8 cellular contexts compared by ENCODE assay signal in genomic region chr4:102869569-102870227, GRCh38. TPM values are rescaled to one million over a fixed set of nuclear protein-coding genes. Genes with fewer than 3 reads are reported as not detected.
DNase-seq lines count a peak whose midpoint lies in the region; ATAC-seq and TF ChIP-seq lines count a peak whose summit lies in the region.

No MANE protein-coding gene starts in this region.

- DNase-seq in Caco-2 (no peak), HL-60 (ENCODE audit: low read depth in 1 of 2, low spot score in 1 of 2) (no peak), iPS-NIHi11 (ENCODE audit: low spot score) (peak; percentile 12), NCI-H446 (lab: John Stamatoyannopoulos, UW) (no peak), NCI-H1048 (lab: John Stamatoyannopoulos, UW) (no peak)
- no peak for DNase-seq in activated naive CD4-positive, alpha-beta T cell treated with anti-CD3 and anti-CD28 coated beads, Interleukin-2, amount 50 U/mL, for 72 hours (ENCODE audit: low spot score in 2 of 2)

- no peaks in the 10 kb centered on the region for H3K27me3 ChIP-seq in Caco-2 (replicated peaks; ENCODE audit: control insufficient read depth, insufficient read depth, low read length)
- H3K27me3 ChIP-seq in HL-60 (ENCODE audit: insufficient read depth, poor library complexity, severe bottlenecking), result no peaks in the 10 kb centered on the region

- H3K27ac ChIP-seq in HL-60 (replicated peaks), result peak overlapping the region; percentile 93

- peaks cover 6% of the 10 kb centered on the region for H3K4me1 Mint-ChIP-seq in Caco-2 (ENCODE audit: low read depth, unreplicated experiment)
- peaks cover 49% of the 10 kb centered on the region for H3K4me1 Mint-ChIP-seq in stimulated activated memory B cell treated with anti-CD40 and anti-IgM and Interleukin-4, amounts not matched to agents 10 μg/mL and 1 μg/mL and 100 μg/mL, for 72 hours

- no peak for TF ChIP-seq CTCF in Caco-2 (IDR thresholded peaks at IDR 0.05; ENCODE audit: insufficient read depth in 1 of 2, low read depth in 1 of 2, low read length in 1 of 2, severe bottlenecking in 1 of 2, unreplicated experiment in 1 of 2)
- TF ChIP-seq CTCF in HL-60 (IDR thresholded peaks at IDR 0.05; ENCODE audit: insufficient read depth, low read length), result no peak

- no peaks in the 10 kb centered on the region for H3K36me3 ChIP-seq in Caco-2 (ENCODE audit: control insufficient read depth, insufficient read depth, low read length)

- H3K27me3 Mint-ChIP-seq in Caco-2 (ENCODE audit: insufficient read depth, unreplicated experiment), result no peaks in the 10 kb centered on the region
- no peaks in the 10 kb centered on the region for H3K27me3 Mint-ChIP-seq in stimulated activated memory B cell treated with anti-CD40 and anti-IgM and Interleukin-4, amounts not matched to agents 10 μg/mL and 1 μg/mL and 100 μg/mL, for 72 hours

- peaks cover 36% of the 10 kb centered on the region for H3K36me3 Mint-ChIP-seq in Caco-2 (ENCODE audit: insufficient read depth, unreplicated experiment)
- peaks cover 17 to 53% of the 10 kb centered on the region in 2 donors for H3K36me3 Mint-ChIP-seq in activated naive CD4-positive, alpha-beta T cell treated with anti-CD3 and anti-CD28 coated beads, Interleukin-2, amount 50 U/mL, for 72 hours
- peaks cover 27% of the 10 kb centered on the region for H3K36me3 Mint-ChIP-seq in stimulated activated memory B cell treated with anti-CD40 and anti-IgM and Interleukin-4, amounts not matched to agents 10 μg/mL and 1 μg/mL and 100 μg/mL, for 72 hours

- BruUV-seq in Caco-2 (replicated peaks; lab: Mats Ljungman, UMichigan), result TSS peak; percentile 38

- peak; percentile 2 for ATAC-seq in GM19452 (IDR thresholded peaks at IDR 0.05; ENCODE audit: unreplicated experiment)
- ATAC-seq in activated naive CD4-positive, alpha-beta T cell treated with anti-CD3 and anti-CD28 coated beads, Interleukin-2, amount 50 U/mL, for 72 hours, result peak in 1 of 2 donors; percentile 19
- ATAC-seq in stimulated activated memory B cell treated with anti-CD40 and anti-IgM and Interleukin-4, amounts not matched to agents 10 μg/mL and 1 μg/mL and 100 μg/mL, for 72 hours, result no peak

- intact Hi-C loops in Caco-2 (cut with micrococcal nuclease; ENCODE audit: unreplicated experiment), result loop anchor here (1.0 to 5.0 kb wide), 5 partner anchors 42 to 439 kb away; partner anchors contain the start of gene UBE2D3

- peak overlapping the region; percentile 95 for H3K27ac Mint-ChIP-seq in Caco-2 (ENCODE audit: unreplicated experiment)
- peak overlapping the region; percentile 95 to 99 for H3K27ac Mint-ChIP-seq in activated naive CD4-positive, alpha-beta T cell treated with anti-CD3 and anti-CD28 coated beads, Interleukin-2, amount 50 U/mL, for 72 hours
- H3K27ac Mint-ChIP-seq in stimulated activated memory B cell treated with anti-CD40 and anti-IgM and Interleukin-4, amounts not matched to agents 10 μg/mL and 1 μg/mL and 100 μg/mL, for 72 hours, result peak overlapping the region; percentile 98

- POLR2A ChIA-PET in Caco-2 (lab: Charles Lee), result interaction anchor here (0.6 to 2.9 kb wide), 7 partner anchors 42 to 249 kb away, joined by 3 to 72 read pairs (median 6); partner anchors contain the start of genes MANBA and UBE2D3

- peaks cover 4% of the 10 kb centered on the region for H3K9me3 Mint-ChIP-seq in Caco-2 (ENCODE audit: unreplicated experiment)
- peaks cover 0 to 1% of the 10 kb centered on the region in 2 donors for H3K9me3 Mint-ChIP-seq in activated naive CD4-positive, alpha-beta T cell treated with anti-CD3 and anti-CD28 coated beads, Interleukin-2, amount 50 U/mL, for 72 hours
- H3K9me3 Mint-ChIP-seq in stimulated activated memory B cell treated with anti-CD40 and anti-IgM and Interleukin-4, amounts not matched to agents 10 μg/mL and 1 μg/mL and 100 μg/mL, for 72 hours, result no peaks in the 10 kb centered on the region

- 0 out of 2 replicates have a peak, but pooled peaks cover 3% of the 10 kb centered on the region for H3K4me1 ChIP-seq in Caco-2

- CTCF ChIA-PET in Caco-2 (lab: Charles Lee), result interaction anchor here (1.8 kb wide), 1 partner anchor 42 kb away, joined by 5 read pairs; the partner anchor contains the start of gene UBE2D3

- peak overlapping the region; percentile 84 for H3K4me3 ChIP-seq in Caco-2 (ENCODE audit: low read depth, low read length)
- H3K4me3 ChIP-seq in HL-60 (replicated peaks; ENCODE audit: insufficient read depth, low read length), result peak overlapping the region; percentile 63

- H3K4me3 Mint-ChIP-seq in Caco-2 (ENCODE audit: unreplicated experiment), result peak overlapping the region; percentile 97
- H3K4me3 Mint-ChIP-seq in stimulated activated memory B cell treated with anti-CD40 and anti-IgM and Interleukin-4, amounts not matched to agents 10 μg/mL and 1 μg/mL and 100 μg/mL, for 72 hours, result peak overlapping the region; percentile 94

- H3K9me3 ChIP-seq in Caco-2, result no peaks in the 10 kb centered on the region

RNA-seq across cellular contexts. Expression of gene CISD2, which starts 0.9 kb away (rescaled TPM):
- total RNA-seq in Caco-2 (2022), result 54.0 and 58.6 TPM in 2 replicates
- 10 to 100 TPM; 32.2 to 33.8 TPM for total RNA-seq in activated naive CD4-positive, alpha-beta T cell treated with anti-CD3 and anti-CD28 coated beads, Interleukin-2, amount 50 U/mL, for 72 hours

RNA-seq across cellular contexts. Expression of gene UBE2D3, which starts 42.3 kb away (rescaled TPM):
- 294 and 305 TPM in 2 replicates for total RNA-seq in Caco-2 (2022)
- total RNA-seq in activated naive CD4-positive, alpha-beta T cell treated with anti-CD3 and anti-CD28 coated beads, Interleukin-2, amount 50 U/mL, for 72 hours, result 100 to 1,000 TPM; 413 to 496 TPM
